Comparison of ENCODE assay signal across 1 cellular context in genomic region chr15:78625621-78626280, GRCh38.
TF ChIP-seq lines count a peak whose summit lies in the region.

No MANE protein-coding gene starts in this region.

TF ChIP-seq in SK-N-SH, 30 proteins besides CTCF, POLR2A, EP300 and RAD21 (continued from another document):
- TF ChIP-seq YY1 (IDR thresholded peaks at IDR 0.05; ENCODE audit: low read depth): no peak
TF ChIP-seq in SK-N-SH: peak in this region for 1.
